Comparison of ENCODE assay signal across 8 cellular contexts in genomic region chr7:32893225-32893560, GRCh38. TPM values are rescaled to one million over a fixed set of nuclear protein-coding genes. Genes with fewer than 3 reads are reported as not detected.
A peak's percentile ranks its signal among the peaks of the same experiment; 100 is the strongest.
DNase-seq lines count a peak whose midpoint lies in the region; ATAC-seq and TF ChIP-seq lines count a peak whose summit lies in the region.

No MANE protein-coding gene starts in this region.

- H3K36me3 ChIP-seq in right atrium auricular region (no peaks in the 10 kb centered on the region), adrenal gland (replicated peaks in 1 of 2) (no peaks in the 10 kb centered on the region), muscle layer of colon (ENCODE audit: insufficient read depth, low read length) (no peaks in the 10 kb centered on the region), uterus (no peaks in the 10 kb centered on the region)

- H3K9me3 ChIP-seq in right atrium auricular region = no peaks in the 10 kb centered on the region
- H3K9me3 ChIP-seq in adrenal gland (replicated peaks in 1 of 3) = no peaks in the 10 kb centered on the region
- no peaks in the 10 kb centered on the region for H3K9me3 ChIP-seq in muscle layer of colon (ENCODE audit: low read length)
- H3K9me3 ChIP-seq in uterus = no peaks in the 10 kb centered on the region

- H3K27ac ChIP-seq in right atrium auricular region = peak overlapping the region; percentile 99 to 100
- peak overlapping the region in 4 of 5 donors; percentile 79 to 99 (median 98) for H3K27ac ChIP-seq in adrenal gland
- H3K27ac ChIP-seq in muscle layer of colon (ENCODE audit: low read depth, low read length) = peak overlapping the region; percentile 99
- H3K27ac ChIP-seq in uterus = peak overlapping the region; percentile 95 to 100

- no peak for TF ChIP-seq CTCF in right atrium auricular region (IDR thresholded peaks at IDR 0.05)
- no peak for TF ChIP-seq CTCF in adrenal gland (IDR thresholded peaks at IDR 0.05)
- no peak for TF ChIP-seq CTCF in uterus (IDR thresholded peaks at IDR 0.05)

- intact Hi-C loops in left cardiac atrium (cut with DNase I) (loop anchor here (5.0 to 10.0 kb wide), 2 partner anchors 44 to 48 kb away; no protein-coding TSS in a partner anchor), adrenal gland (cut with DNase I) (loop anchor here in 1 of 2 donors (10.0 kb wide), 1 partner anchor 48 kb away; no protein-coding TSS in a partner anchor), uterus (cut with DNase I; ENCODE audit: low total_unique reads) (loop anchor here (10.0 kb wide), 1 partner anchor 52 kb away; no protein-coding TSS in a partner anchor)

- no peaks in the 10 kb centered on the region for H3K27me3 ChIP-seq in right atrium auricular region
- no peaks in the 10 kb centered on the region for H3K27me3 ChIP-seq in adrenal gland
- H3K27me3 ChIP-seq in muscle layer of colon (ENCODE audit: control insufficient read depth in 1 of 2, insufficient read depth in 2 of 2, low read length in 2 of 2) = no peaks in the 10 kb centered on the region
- H3K27me3 ChIP-seq in uterus = no peaks in the 10 kb centered on the region

- H3K4me1 ChIP-seq in right atrium auricular region (peaks cover 0 to 33% of the 10 kb centered on the region in 2 donors), adrenal gland (replicated peaks in 1 of 2) (peaks cover 24 to 28% of the 10 kb centered on the region in 2 donors), muscle layer of colon (ENCODE audit: insufficient read depth, low read length) (peaks cover 15% of the 10 kb centered on the region), uterus (peaks cover 0 to 6% of the 10 kb centered on the region in 2 donors)

- DNase-seq in right atrium auricular region (ENCODE audit: low spot score) = no peak
- DNase-seq in left cardiac atrium = no peak
- DNase-seq in adrenal gland = no peak
- DNase-seq in uterus = no peak
- DNase-seq in DMS53 (lab: John Stamatoyannopoulos, UW) = no peak
- DNase-seq in HCEC 1CT = no peak

- H3K9ac ChIP-seq in muscle layer of colon (ENCODE audit: low read length) = peak overlapping the region; percentile 88

- TF ChIP-seq POLR2A in adrenal gland (IDR thresholded peaks at IDR 0.05) (no peak), uterus (IDR thresholded peaks at IDR 0.05) (no peak)

- ATAC-seq in left cardiac atrium (no peak), GM19023 (IDR thresholded peaks at IDR 0.05; ENCODE audit: unreplicated experiment) (no peak)

- WGBS in adrenal gland, 4 donors = 66 to 78% (median 72%) methylated on average over 4 of the region's 4 CpGs

- H3K4me3 ChIP-seq in right atrium auricular region (no peak overlapping the region), adrenal gland (no peak overlapping the region), muscle layer of colon (ENCODE audit: low read depth in 1 of 2, low read length in 2 of 2) (peak overlapping the region in 1 of 2 donors; percentile 79), uterus (peak overlapping the region in 1 of 2 donors; percentile 100)

RNA-seq across cellular contexts. Expression of gene KBTBD2, which starts 1.6 kb away (rescaled TPM):
- total RNA-seq in right atrium auricular region (10 to 100 TPM; 22.4 to 26.0 TPM), left cardiac atrium (10 to 100 TPM; 20.4 to 22.6 TPM), adrenal gland (10 to 100 TPM; 17.9 to 32.5 (median 25.8) TPM), uterus (10 to 100 TPM; 14.1 to 96.1 (median 38.9) TPM)
- polyA plus RNA-seq in adrenal gland = 10 to 100 TPM; 16.0 to 29.6 (median 20.2) TPM
